17 cellular contexts compared by ENCODE assay signal in genomic region chr1:205346956-205347574, GRCh38. TPM values are rescaled to one million over a fixed set of nuclear protein-coding genes. Genes with fewer than 3 reads are reported as not detected.
DNase-seq lines count a peak whose midpoint lies in the region; ATAC-seq, FAIRE-seq and TF ChIP-seq lines count a peak whose summit lies in the region.
"Had no signal": no experiment of that assay in that cellular context is flagged by ENCODE, and none has a peak within 500 bp of the region (broad histone marks: within the 10 kb centered on the region; RNA-seq: fewer than 3 reads in every experiment).

No MANE protein-coding gene starts in this region.

- H3K36me3 ChIP-seq in GM23338 (ENCODE audit: insufficient read depth) = no peaks in the 10 kb centered on the region
- H3K36me3 ChIP-seq in astrocyte (ENCODE audit: insufficient read depth, low read length) = no peaks in the 10 kb centered on the region
- no peaks in the 10 kb centered on the region for H3K36me3 ChIP-seq in lung (ENCODE audit: control insufficient read depth in 2 of 2, insufficient read depth in 2 of 2, low read length in 2 of 2)
- H3K36me3 ChIP-seq: stomach had no signal

- H2AFZ ChIP-seq in GM23338 (no peak overlapping the region), astrocyte (ENCODE audit: low read depth, low read length) (no peak overlapping the region)

- H3K4me1 Mint-ChIP-seq in GM23338 (peaks cover 37% of the 10 kb centered on the region), astrocyte (ENCODE audit: low read depth, unreplicated experiment) (peaks cover 30% of the 10 kb centered on the region)

- TF ChIP-seq CTCF in GM23338 (conservative IDR thresholded peaks at IDR 0.05; ENCODE audit: low read depth in 2 of 2) (no peak), astrocyte (IDR thresholded peaks at IDR 0.05; ENCODE audit: insufficient read depth, low read depth, low read length) (no peak), lung (IDR thresholded peaks at IDR 0.05; ENCODE audit: control extremely low read depth, extremely low read depth) (no peak)

- H3K4me1 ChIP-seq in GM23338 (ENCODE audit: insufficient read depth) = peaks cover 57% of the 10 kb centered on the region
- peaks cover 11% of the 10 kb centered on the region for H3K4me1 ChIP-seq in astrocyte (ENCODE audit: insufficient read depth, low read length)
- H3K4me1 ChIP-seq in lung (ENCODE audit: control insufficient read depth in 2 of 2, insufficient read depth in 2 of 2, low read length in 2 of 2) = peaks cover 6 to 18% of the 10 kb centered on the region in 2 donors

- H4K20me1 ChIP-seq in GM23338 (replicated peaks; ENCODE audit: insufficient read depth) (no peaks in the 10 kb centered on the region), astrocyte (ENCODE audit: insufficient read depth, low read length) (no peaks in the 10 kb centered on the region)

- H3K27me3 Mint-ChIP-seq in GM23338 (ENCODE audit: insufficient read depth, low read depth, poor library complexity) (peaks cover 34% of the 10 kb centered on the region), astrocyte (ENCODE audit: low read depth, unreplicated experiment) (peaks cover 26% of the 10 kb centered on the region)

- H3F3A ChIP-seq in GM23338 (replicated peaks; ENCODE audit: low read depth) = peaks cover 14% of the 10 kb centered on the region

- no peak overlapping the region for H3K9ac ChIP-seq in astrocyte (ENCODE audit: low read length)
- H3K9ac ChIP-seq: SK-N-SH had no signal

- no peak overlapping the region for H3K4me3 Mint-ChIP-seq in GM23338
- H3K4me3 Mint-ChIP-seq in astrocyte (ENCODE audit: unreplicated experiment) = no peak overlapping the region
- H3K4me3 Mint-ChIP-seq: CD8-positive, alpha-beta memory T cell; central memory CD8-positive, alpha-beta T cell had no signal

- H3K9me3 Mint-ChIP-seq in GM23338 (no peaks in the 10 kb centered on the region; the same call in 2 of the 3 replicates), astrocyte (ENCODE audit: unreplicated experiment) (no peaks in the 10 kb centered on the region)
- H3K9me3 Mint-ChIP-seq: activated naive CD4-positive, alpha-beta T cell treated with anti-CD3 and anti-CD28 coated beads, Interleukin-2, amount 50 U/mL, for 72 hours; CD8-positive, alpha-beta memory T cell; central memory CD8-positive, alpha-beta T cell had no signal

- H3K27ac ChIP-seq in GM23338 (ENCODE audit: low read depth) (no peak overlapping the region), astrocyte (ENCODE audit: low read depth, low read length) (no peak overlapping the region), lung (ENCODE audit: low read depth in 1 of 2, low read length in 1 of 2) (no peak overlapping the region)
- H3K27ac ChIP-seq: stomach had no signal

- no peaks in the 10 kb centered on the region for H3K79me2 ChIP-seq in GM23338 (replicated peaks; ENCODE audit: insufficient read depth)
- no peaks in the 10 kb centered on the region for H3K79me2 ChIP-seq in astrocyte (ENCODE audit: insufficient read depth, low read length)

- H3K4me2 ChIP-seq in GM23338 (no peak overlapping the region), astrocyte (ENCODE audit: low read length) (no peak overlapping the region)
- H3K4me2 ChIP-seq: SK-N-SH had no signal

- H3K27me3 ChIP-seq in GM23338 (ENCODE audit: insufficient read depth) (peaks cover 46% of the 10 kb centered on the region), astrocyte (ENCODE audit: insufficient read depth, low read length) (peaks cover 22% of the 10 kb centered on the region), lung (ENCODE audit: control insufficient read depth, insufficient read depth) (no peaks in the 10 kb centered on the region)

- DNase-seq in GM23338 (ENCODE audit: low spot score) (peak; percentile 57), NCI-H2029 treated with DMSO at 0.1 percent for 48 hours (lab: John Stamatoyannopoulos, UW) (peak; percentile 50), astrocyte (ENCODE audit: low read depth) (peak; percentile 68), lung (ENCODE audit: low spot score) (peak; percentile 36), left colon (no peak), pons (ENCODE audit: low spot score) (no peak)
- DNase-seq: activated CD4-positive, CD25-positive, alpha-beta regulatory T cell; activated CD8-positive, alpha-beta memory T cell treated with anti-CD3 and anti-CD28 coated beads, Interleukin-2, amount 50 U/mL, for 48 hours; CD8-positive, alpha-beta memory T cell; glutamatergic neuron; SK-N-SH; stomach had no signal

- H3K36me3 Mint-ChIP-seq in GM23338 (ENCODE audit: low read depth) = no peaks in the 10 kb centered on the region
- no peaks in the 10 kb centered on the region for H3K36me3 Mint-ChIP-seq in astrocyte (ENCODE audit: low read depth, unreplicated experiment)
- H3K36me3 Mint-ChIP-seq: activated naive CD4-positive, alpha-beta T cell treated with anti-CD3 and anti-CD28 coated beads, Interleukin-2, amount 50 U/mL, for 72 hours; CD8-positive, alpha-beta memory T cell had no signal

- no peak for FAIRE-seq in astrocyte (lab: Jason Lieb, UNC)
- FAIRE-seq: endometrium, HTR-8/SVneo had no signal

- H3K27ac Mint-ChIP-seq in GM23338 (no peak overlapping the region), astrocyte (ENCODE audit: unreplicated experiment) (no peak overlapping the region)
- H3K27ac Mint-ChIP-seq: activated naive CD4-positive, alpha-beta T cell treated with anti-CD3 and anti-CD28 coated beads, Interleukin-2, amount 50 U/mL, for 72 hours; CD8-positive, alpha-beta memory T cell had no signal

- H3K4me3 ChIP-seq in GM23338 (no peak overlapping the region), astrocyte (ENCODE audit: insufficient read depth, low read depth, low read length) (no peak overlapping the region), lung (no peak overlapping the region)
- H3K4me3 ChIP-seq: stomach had no signal

- ATAC-seq in GM23338 (no peak), lung (ENCODE audit: insufficient read depth, low FRiP score) (no peak), left colon (no peak), GM19467 (IDR thresholded peaks at IDR 0.05; ENCODE audit: unreplicated experiment) (no peak)

- H3K9me3 ChIP-seq in astrocyte (ENCODE audit: insufficient read depth, low read depth, low read length) (no peaks in the 10 kb centered on the region), lung (ENCODE audit: control insufficient read depth in 2 of 2, insufficient read depth in 1 of 2, low read length in 1 of 2) (no peaks in the 10 kb centered on the region)
- H3K9me3 ChIP-seq: SK-N-SH, stomach had no signal

- intact Hi-C loops in left colon (cut with DNase I, micrococcal nuclease) = no loop called here

- WGBS in lung, 2 donors = 75% methylated on average over 10 of the region's 10 CpGs

- no peaks in the 10 kb centered on the region for H3K9me2 ChIP-seq in GM23338 (ENCODE audit: insufficient read depth)
- H3K9me2 ChIP-seq: SK-N-SH had no signal

TF ChIP-seq in GM23338, 12 proteins besides CTCF, POLR2A, EP300 and RAD21 (continues in another document):
- TF ChIP-seq REST (IDR thresholded peaks at IDR 0.05; ENCODE audit: unreplicated experiment) (no peak), CREB1 (CRISPR knock-in tag; IDR thresholded peaks at IDR 0.05; ENCODE audit: low read depth) (no peak), ETS1 (IDR thresholded peaks at IDR 0.05) (no peak), EZH2 (IDR thresholded peaks at IDR 0.05; ENCODE audit: low read depth, unreplicated experiment) (no peak), JUNB (IDR thresholded peaks at IDR 0.05; ENCODE audit: unreplicated experiment) (no peak)

RNA-seq across cellular contexts. Expression of gene KLHDC8A, which starts 9.7 kb away (rescaled TPM):
- total RNA-seq in GM23338 (2014; rRNA removed; shearing (Covaris generic)) = 2.4 and 2.8 TPM in 2 replicates
- polyA plus RNA-seq in GM23338 (2016; fragmentation: Nextera tagmentation; extraction: Ambion mirVana) = 1.3 and 1.7 TPM in 2 replicates
- total RNA-seq in astrocyte = 0.39 and 0.50 TPM in 2 replicates
- 1 to 10 TPM in 1 of 2 donors, under 1 TPM in 1; 0.58 to 1.4 TPM for total RNA-seq in lung
- under 1 TPM; 0.17 to 0.24 TPM for polyA plus RNA-seq in lung
- under 1 TPM; 0.40 to 0.59 TPM for total RNA-seq in left colon
- total RNA-seq: activated naive CD4-positive, alpha-beta T cell treated with anti-CD3 and anti-CD28 coated beads, Interleukin-2, amount 50 U/mL, for 72 hours; CD8-positive, alpha-beta memory T cell had no signal
- polyA plus RNA-seq: CD8-positive, alpha-beta memory T cell had no signal

RNA-seq across cellular contexts. Expression of gene NUAK2, which starts 25.5 kb away (rescaled TPM):
- total RNA-seq in GM23338 (2014; rRNA removed; shearing (Covaris generic)) = 10.4 and 15.3 TPM in 2 replicates
- polyA plus RNA-seq in GM23338 (2016; fragmentation: Nextera tagmentation; extraction: Ambion mirVana) (7.7 and 7.8 TPM in 2 replicates), lung (1 to 10 TPM; 4.2 to 9.2 TPM)
- total RNA-seq in astrocyte (35.3 and 49.4 TPM in 2 replicates), lung (10 to 100 TPM in 1 of 2 donors, 1 to 10 TPM in 1; 9.2 to 14.1 TPM), left colon (10 to 100 TPM; 27.7 to 29.2 TPM)

Comparison
In these comparisons a context has a peak if more than half of its experiments do, and no peak if none do; other contexts are left out.
1. DNase-seq: peak in GM23338 (single experiment), NCI-H2029 treated with DMSO at 0.1 percent for 48 hours (single experiment), astrocyte (single experiment) and lung (single experiment); none in left colon (0 of 2) and pons (single experiment).